ENCODE assay signal across 8 cellular contexts in genomic region chr22:31083377-31083768, GRCh38. TPM values are rescaled to one million over a fixed set of nuclear protein-coding genes. Genes with fewer than 3 reads are reported as not detected.
A peak's percentile ranks its signal among the peaks of the same experiment; 100 is the strongest.
DNase-seq lines count a peak whose midpoint lies in the region; ATAC-seq and TF ChIP-seq lines count a peak whose summit lies in the region.

No MANE protein-coding gene starts in this region.

- no peak for ATAC-seq in psoas muscle
- ATAC-seq in GM21526 (IDR thresholded peaks at IDR 0.05; ENCODE audit: low FRiP score, unreplicated experiment) = no peak
- no peak for ATAC-seq in GM18502 (IDR thresholded peaks at IDR 0.05; ENCODE audit: poor library complexity, unreplicated experiment)

- peak overlapping the region; percentile 94 for H3K27ac ChIP-seq in psoas muscle

- intact Hi-C loops in psoas muscle (cut with DNase I) = loop anchor here (2.0 to 10.0 kb wide), 4 partner anchors 39 to 151 kb away; partner anchors contain the start of genes MORC2 (in 1 of the 2) and TUG1 (in 1 of the 2)

- H3K4me3 ChIP-seq in GM08714 (ENCODE audit: low read length) = peak overlapping the region; percentile 73; the same call in 1 of the 2 replicates
- peak overlapping the region; percentile 96 for H3K4me3 ChIP-seq in epithelial cell of proximal tubule (ENCODE audit: low read depth, low read length)
- peak overlapping the region; percentile 89 for H3K4me3 ChIP-seq in psoas muscle

- no peaks in the 10 kb centered on the region for H3K9me3 ChIP-seq in psoas muscle

- peaks cover 30% of the 10 kb centered on the region for H3K4me1 ChIP-seq in psoas muscle

- DNase-seq in NCI-H510A treated with DMSO at 0.1 percent for 48 hours (lab: John Stamatoyannopoulos, UW) (peak; percentile 54), epithelial cell of proximal tubule (ENCODE audit: low read depth) (no peak), psoas muscle (peak in 1 of 2 donors; percentile 14), dedifferentiated amniotic fluid mesenchymal stem cell (ENCODE audit: extremely low spot score) (no peak), T-helper 9 cell (no peak)

- H3K36me3 ChIP-seq in psoas muscle (ENCODE audit: insufficient read depth in 1 of 2, low read depth in 1 of 2) = peaks cover 0 to 8% of the 10 kb centered on the region in 2 donors

- H3K27me3 ChIP-seq in psoas muscle (ENCODE audit: insufficient read depth in 3 of 3, low read length in 2 of 3) = no peaks in the 10 kb centered on the region

- TF ChIP-seq CTCF in epithelial cell of proximal tubule (conservative IDR thresholded peaks at IDR 0.05; ENCODE audit: low read depth, low read length) (no peak), psoas muscle (IDR thresholded peaks at IDR 0.05) (no peak)

- 42 to 88% (median 65%) methylated on average over 3 of the region's 3 CpGs for WGBS in psoas muscle, 3 donors

RNA-seq across cellular contexts. Expression of gene SMTN, which starts 2.3 kb away (rescaled TPM):
- total RNA-seq in epithelial cell of proximal tubule (138 and 166 TPM in 2 replicates), psoas muscle (10 to 100 TPM; 33.6 to 79.3 (median 66.5) TPM)
- 10 to 100 TPM; 23.0 to 43.4 (median 36.5) TPM for polyA plus RNA-seq in psoas muscle

RNA-seq across cellular contexts. Expression of gene SELENOM, which starts 24.0 kb away (rescaled TPM):
- 18.9 and 56.3 TPM in 2 replicates for total RNA-seq in epithelial cell of proximal tubule
- total RNA-seq in psoas muscle = 10 to 100 TPM; 45.4 to 68.2 (median 52.3) TPM
- polyA plus RNA-seq in psoas muscle = 10 to 100 TPM; 23.6 to 64.3 (median 44.0) TPM

RNA-seq across cellular contexts. Expression of gene INPP5J, which starts 39.4 kb away (rescaled TPM):
- total RNA-seq in epithelial cell of proximal tubule (1.2 and 3.0 TPM in 2 replicates), psoas muscle (1 to 10 TPM; 1.3 to 4.4 (median 2.5) TPM)
- under 1 TPM; 0.14 to 0.65 (median 0.36) TPM for polyA plus RNA-seq in psoas muscle

RNA-seq across cellular contexts. Expression of gene PLA2G3, which starts 56.9 kb away (rescaled TPM):
- total RNA-seq in epithelial cell of proximal tubule (2.0 TPM in 1 of 2 replicates, not detected in the other), psoas muscle (not detected)
- not detected for polyA plus RNA-seq in psoas muscle
